Comparison of ENCODE assay signal across 1 cellular context in genomic region chr12:24979286-24979685, GRCh38.
TF ChIP-seq lines count a peak whose summit lies in the region.

No MANE protein-coding gene starts in this region.

TF ChIP-seq in K562, 482 proteins besides CTCF, POLR2A, EP300 and RAD21 (continued from another document and continues in another):
- no peak for TF ChIP-seq ZNF318 (IDR thresholded peaks at IDR 0.05; ENCODE audit: borderline replicate concordance in 1 of 2, low read depth in 1 of 2)
- TF ChIP-seq ZMIZ1 (IDR thresholded peaks at IDR 0.05; ENCODE audit: low read depth in 2 of 2, low read length in 2 of 2) = no peak
- TF ChIP-seq, protein P1, sequence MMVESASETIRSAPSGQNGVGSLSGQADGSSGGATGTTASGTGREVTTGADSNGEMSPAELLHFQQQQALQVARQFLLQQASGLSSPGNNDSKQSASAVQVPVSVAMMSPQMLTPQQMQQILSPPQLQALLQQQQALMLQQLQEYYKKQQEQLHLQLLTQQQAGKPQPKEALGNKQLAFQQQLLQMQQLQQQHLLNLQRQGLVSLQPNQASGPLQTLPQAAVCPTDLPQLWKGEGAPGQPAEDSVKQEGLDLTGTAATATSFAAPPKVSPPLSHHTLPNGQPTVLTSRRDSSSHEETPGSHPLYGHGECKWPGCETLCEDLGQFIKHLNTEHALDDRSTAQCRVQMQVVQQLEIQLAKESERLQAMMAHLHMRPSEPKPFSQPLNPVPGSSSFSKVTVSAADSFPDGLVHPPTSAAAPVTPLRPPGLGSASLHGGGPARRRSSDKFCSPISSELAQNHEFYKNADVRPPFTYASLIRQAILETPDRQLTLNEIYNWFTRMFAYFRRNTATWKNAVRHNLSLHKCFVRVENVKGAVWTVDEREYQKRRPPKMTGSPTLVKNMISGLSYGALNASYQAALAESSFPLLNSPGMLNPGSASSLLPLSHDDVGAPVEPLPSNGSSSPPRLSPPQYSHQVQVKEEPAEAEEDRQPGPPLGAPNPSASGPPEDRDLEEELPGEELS (CRISPR knock-in tag; IDR thresholded peaks at IDR 0.05; ENCODE audit: borderline replicate concordance) = no peak
- TF ChIP-seq STAT5A (IDR thresholded peaks at IDR 0.05; ENCODE audit: borderline replicate concordance, low read length) = no peak
- no peak for TF ChIP-seq RFX7 (CRISPR knock-in tag; IDR thresholded peaks at IDR 0.05)
- TF ChIP-seq ARID2 (IDR thresholded peaks at IDR 0.05) = no peak
- no peak for TF ChIP-seq HOXB6 (CRISPR knock-in tag; IDR thresholded peaks at IDR 0.05; ENCODE audit: borderline replicate concordance)
- TF ChIP-seq, protein P2, sequence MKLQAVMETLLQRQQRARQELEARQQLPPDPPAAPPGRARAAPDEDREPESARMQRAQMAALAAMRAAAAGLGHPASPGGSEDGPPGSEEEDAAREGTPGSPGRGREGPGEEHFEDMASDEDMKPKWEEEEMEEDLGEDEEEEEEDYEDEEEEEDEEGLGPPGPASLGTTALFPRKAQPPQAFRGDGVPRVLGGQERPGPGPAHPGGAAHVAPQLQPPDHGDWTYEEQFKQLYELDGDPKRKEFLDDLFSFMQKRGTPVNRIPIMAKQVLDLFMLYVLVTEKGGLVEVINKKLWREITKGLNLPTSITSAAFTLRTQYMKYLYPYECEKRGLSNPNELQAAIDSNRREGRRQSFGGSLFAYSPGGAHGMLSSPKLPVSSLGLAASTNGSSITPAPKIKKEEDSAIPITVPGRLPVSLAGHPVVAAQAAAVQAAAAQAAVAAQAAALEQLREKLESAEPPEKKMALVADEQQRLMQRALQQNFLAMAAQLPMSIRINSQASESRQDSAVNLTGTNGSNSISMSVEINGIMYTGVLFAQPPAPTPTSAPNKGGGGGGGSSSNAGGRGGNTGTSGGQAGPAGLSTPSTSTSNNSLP (IDR thresholded peaks at IDR 0.05; ENCODE audit: borderline replicate concordance, low read depth, low read length) = no peak
- no peak for TF ChIP-seq CBX5 (IDR thresholded peaks at IDR 0.05; ENCODE audit: borderline replicate concordance, low read depth)
- TF ChIP-seq ZBTB2 (IDR thresholded peaks at IDR 0.05) = no peak
- TF ChIP-seq ZNF384 (IDR thresholded peaks at IDR 0.05; ENCODE audit: low read depth, low read length) = no peak
- no peak for TF ChIP-seq ZBTB8A (IDR thresholded peaks at IDR 0.05; ENCODE audit: partially characterized antibody)
- TF ChIP-seq, protein P3, sequence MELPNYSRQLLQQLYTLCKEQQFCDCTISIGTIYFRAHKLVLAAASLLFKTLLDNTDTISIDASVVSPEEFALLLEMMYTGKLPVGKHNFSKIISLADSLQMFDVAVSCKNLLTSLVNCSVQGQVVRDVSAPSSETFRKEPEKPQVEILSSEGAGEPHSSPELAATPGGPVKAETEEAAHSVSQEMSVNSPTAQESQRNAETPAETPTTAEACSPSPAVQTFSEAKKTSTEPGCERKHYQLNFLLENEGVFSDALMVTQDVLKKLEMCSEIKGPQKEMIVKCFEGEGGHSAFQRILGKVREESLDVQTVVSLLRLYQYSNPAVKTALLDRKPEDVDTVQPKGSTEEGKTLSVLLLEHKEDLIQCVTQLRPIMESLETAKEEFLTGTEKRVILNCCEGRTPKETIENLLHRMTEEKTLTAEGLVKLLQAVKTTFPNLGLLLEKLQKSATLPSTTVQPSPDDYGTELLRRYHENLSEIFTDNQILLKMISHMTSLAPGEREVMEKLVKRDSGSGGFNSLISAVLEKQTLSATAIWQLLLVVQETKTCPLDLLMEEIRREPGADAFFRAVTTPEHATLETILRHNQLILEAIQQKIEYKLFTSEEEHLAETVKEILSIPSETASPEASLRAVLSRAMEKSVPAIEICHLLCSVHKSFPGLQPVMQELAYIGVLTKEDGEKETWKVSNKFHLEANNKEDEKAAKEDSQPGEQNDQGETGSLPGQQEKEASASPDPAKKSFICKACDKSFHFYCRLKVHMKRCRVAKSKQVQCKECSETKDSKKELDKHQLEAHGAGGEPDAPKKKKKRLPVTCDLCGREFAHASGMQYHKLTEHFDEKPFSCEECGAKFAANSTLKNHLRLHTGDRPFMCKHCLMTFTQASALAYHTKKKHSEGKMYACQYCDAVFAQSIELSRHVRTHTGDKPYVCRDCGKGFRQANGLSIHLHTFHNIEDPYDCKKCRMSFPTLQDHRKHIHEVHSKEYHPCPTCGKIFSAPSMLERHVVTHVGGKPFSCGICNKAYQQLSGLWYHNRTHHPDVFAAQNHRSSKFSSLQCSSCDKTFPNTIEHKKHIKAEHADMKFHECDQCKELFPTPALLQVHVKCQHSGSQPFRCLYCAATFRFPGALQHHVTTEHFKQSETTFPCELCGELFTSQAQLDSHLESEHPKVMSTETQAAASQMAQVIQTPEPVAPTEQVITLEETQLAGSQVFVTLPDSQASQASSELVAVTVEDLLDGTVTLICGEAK (IDR thresholded peaks at IDR 0.05) = no peak
- TF ChIP-seq, protein P3 (CRISPR knock-in tag; IDR thresholded peaks at IDR 0.05) = no peak
- TF ChIP-seq SRSF7 (optimal IDR thresholded peaks at IDR 0.05; ENCODE audit: low read depth, low read length) = no peak
- no peak for TF ChIP-seq PATZ1 (CRISPR knock-in tag; IDR thresholded peaks at IDR 0.05; ENCODE audit: borderline replicate concordance)
- no peak for TF ChIP-seq KDM2B (CRISPR knock-in tag; IDR thresholded peaks at IDR 0.05)
- TF ChIP-seq HLTF (IDR thresholded peaks at IDR 0.05) = no peak
- TF ChIP-seq HDAC1 (IDR thresholded peaks at IDR 0.05) = no peak
